Comparison of ENCODE assay signal across 8 cellular contexts in genomic region chrX:65706041-65706828, GRCh38. TPM values are rescaled to one million over a fixed set of nuclear protein-coding genes. Genes with fewer than 3 reads are reported as not detected.
DNase-seq lines count a peak whose midpoint lies in the region; FAIRE-seq and TF ChIP-seq lines count a peak whose summit lies in the region.

No MANE protein-coding gene starts in this region.

- DNase-seq in AG08395 (ENCODE audit: low spot score), result peak; percentile 65
- peak; percentile 21 for DNase-seq in GM20000 (ENCODE audit: low spot score)
- DNase-seq in NCI-H2029 treated with DMSO at 0.1 percent for 48 hours (lab: John Stamatoyannopoulos, UW), result peak; percentile 50
- DNase-seq in adipocyte (ENCODE audit: low read depth), result peak; percentile 60
- no peak for DNase-seq in kidney
- no peak for DNase-seq in HUDEP-2 (lab: John Stamatoyannopoulos, UW; ENCODE audit: unreplicated experiment in 76 of 76)
- DNase-seq in retina, result no peak

- no peak for FAIRE-seq in kidney (lab: Jason Lieb, UNC)

- peaks cover 35% of the 10 kb centered on the region for H3K4me1 ChIP-seq in adipocyte (ENCODE audit: control insufficient read depth, insufficient read depth, low read length)
- peaks cover 16 to 24% of the 10 kb centered on the region in 2 donors for H3K4me1 ChIP-seq in kidney (ENCODE audit: control insufficient read depth in 1 of 2, insufficient read depth in 1 of 2, low read depth in 1 of 2, low read length in 2 of 2)
- peaks cover 17 to 58% (median 41%) of the 10 kb centered on the region in 5 donors for H3K4me1 ChIP-seq in subcutaneous abdominal adipose tissue (ENCODE audit: control insufficient read depth in 5 of 5, insufficient read depth in 5 of 5, low read length in 5 of 5)

- no peak for TF ChIP-seq CTCF in GM20000 (IDR thresholded peaks at IDR 0.05; ENCODE audit: extremely low read depth, missing control alignments)
- TF ChIP-seq CTCF in kidney (IDR thresholded peaks at IDR 0.05; ENCODE audit: borderline replicate concordance, extremely low read depth, insufficient read depth), result no peak

- H3K4me3 ChIP-seq in adipocyte (ENCODE audit: low read length), result no peak overlapping the region
- H3K4me3 ChIP-seq in kidney (ENCODE audit: low read length in 2 of 2), result no peak overlapping the region
- H3K4me3 ChIP-seq in subcutaneous abdominal adipose tissue (ENCODE audit: low read depth in 1 of 5, low read length in 5 of 5), result peak overlapping the region in 2 of 5 donors; percentile 2 to 11

- H3K9ac ChIP-seq in adipocyte (ENCODE audit: low read length) (no peak overlapping the region), kidney (ENCODE audit: low read length in 2 of 2) (no peak overlapping the region), subcutaneous abdominal adipose tissue (ENCODE audit: low read length in 5 of 5) (peak overlapping the region; percentile 14 to 63 (median 49))

- H3K36me3 ChIP-seq in adipocyte (ENCODE audit: control insufficient read depth, insufficient read depth, low read length, severe bottlenecking) (no peaks in the 10 kb centered on the region), kidney (ENCODE audit: control insufficient read depth in 1 of 2, insufficient read depth in 2 of 2, low read length in 2 of 2) (no peaks in the 10 kb centered on the region), subcutaneous abdominal adipose tissue (ENCODE audit: control insufficient read depth in 5 of 5, insufficient read depth in 5 of 5, low read length in 5 of 5) (peaks cover 0 to 6% (median 0%) of the 10 kb centered on the region in 5 donors)

- intact Hi-C loops in kidney (cut with DNase I), result no loop called here

- H3K27me3 ChIP-seq in adipocyte (replicated peaks; ENCODE audit: control insufficient read depth, insufficient read depth, low read length) (peaks cover 4% of the 10 kb centered on the region), subcutaneous abdominal adipose tissue (ENCODE audit: control insufficient read depth in 5 of 5, insufficient read depth in 4 of 5, low read length in 5 of 5) (peaks cover 0 to 8% (median 0%) of the 10 kb centered on the region in 5 donors)

- H3K27ac ChIP-seq in kidney (ENCODE audit: low read depth in 2 of 2, low read length in 2 of 2) (peak overlapping the region; percentile 65 to 90), subcutaneous abdominal adipose tissue (ENCODE audit: low read depth, low read length) (peak overlapping the region; percentile 97)

- no peaks in the 10 kb centered on the region for H3K9me3 ChIP-seq in adipocyte (ENCODE audit: control insufficient read depth, low read length)
- no peaks in the 10 kb centered on the region for H3K9me3 ChIP-seq in kidney (ENCODE audit: control insufficient read depth in 1 of 2, low read length in 2 of 2)
- no peaks in the 10 kb centered on the region for H3K9me3 ChIP-seq in subcutaneous abdominal adipose tissue (ENCODE audit: control insufficient read depth in 5 of 5, low read length in 5 of 5)

RNA-seq across cellular contexts. Expression of gene MSN, which starts 38.8 kb away (rescaled TPM):
- total RNA-seq in kidney, result 391 TPM
- 124 TPM for polyA plus RNA-seq in kidney (ENCODE audit: insufficient read depth, low read depth, low replicate concordance)

Comparison
In these comparisons a context has a peak if more than half of its experiments do, and no peak if none do; other contexts are left out.
1. DNase-seq: peak in AG08395 (single experiment), GM20000 (single experiment), NCI-H2029 treated with DMSO at 0.1 percent for 48 hours (single experiment) and adipocyte (single experiment); none in kidney (single experiment), HUDEP-2 (0 of 76) and retina (single experiment).
2. H3K9ac ChIP-seq: peak in subcutaneous abdominal adipose tissue (5 of 5); none in adipocyte (single experiment) and kidney (0 of 2).